In genomic region chr9:110808599-110808980, GRCh38 we compare ENCODE assay signal across 15 cellular contexts.
DNase-seq lines count a peak whose midpoint lies in the region; ATAC-seq lines count a peak whose summit lies in the region.
"Had no signal": no experiment of that assay in that cellular context is flagged by ENCODE, and none has a peak within 500 bp of the region (broad histone marks: within the 10 kb centered on the region; RNA-seq: fewer than 3 reads in every experiment).

No MANE protein-coding gene starts in this region.

- peak; percentile 11 for DNase-seq in glomerular visceral epithelial cell (ENCODE audit: extremely low spot score)
- DNase-seq in activated CD4-positive, alpha-beta T cell treated with anti-CD3 and anti-CD28 coated beads for 4 hours, result no peak
- no peak for DNase-seq in NCI-H2227 treated with DMSO at 0.1 percent for 48 hours (lab: John Stamatoyannopoulos, UW)
- DNase-seq in NCI-H748 (lab: John Stamatoyannopoulos, UW; ENCODE audit: unreplicated experiment), result no peak
- no peak for DNase-seq in central memory CD4-positive, alpha-beta T cell
- DNase-seq: activated CD4-positive, alpha-beta T cell treated with anti-CD3 and anti-CD28 coated beads for 36 hours; amniotic stem cell; Caco-2; MG63; nucleus accumbens had no signal

- ATAC-seq in GM18868 (IDR thresholded peaks at IDR 0.05; ENCODE audit: unreplicated experiment), result peak; percentile 93
- ATAC-seq in GM21576 (IDR thresholded peaks at IDR 0.05; ENCODE audit: unreplicated experiment), result peak; percentile 92
- peak; percentile 97 for ATAC-seq in HG03139 (IDR thresholded peaks at IDR 0.05; ENCODE audit: unreplicated experiment)
- ATAC-seq: activated CD4-positive, alpha-beta T cell treated with anti-CD3 and anti-CD28 coated beads for 36 hours; GM23338; Panc1 had no signal
